19 cellular contexts compared by ENCODE assay signal in the genomic region with DNA sequence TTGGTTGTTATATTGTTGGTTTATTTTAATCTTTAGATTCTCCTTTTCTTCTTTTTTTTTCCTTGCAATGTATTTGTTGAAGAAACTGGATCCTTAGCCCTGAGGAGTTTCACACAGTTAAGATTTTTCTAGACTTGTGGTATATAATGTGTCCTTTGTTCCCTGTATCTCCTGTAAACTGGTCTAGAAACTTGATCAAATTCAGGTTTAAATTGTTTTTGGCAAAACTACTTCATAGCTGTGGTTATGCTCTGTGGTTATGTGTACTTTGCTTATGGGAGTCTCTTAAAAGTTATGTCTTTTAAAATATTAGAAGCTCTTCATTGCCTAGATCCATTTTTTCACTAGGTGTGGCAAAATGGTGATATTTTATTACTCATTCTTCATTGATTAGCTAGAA. TPM values are rescaled to one million over a fixed set of nuclear protein-coding genes. Genes with fewer than 3 reads are reported as not detected.
A peak's percentile ranks its signal among the peaks of the same experiment; 100 is the strongest.
DNase-seq lines count a peak whose midpoint lies in the region; ATAC-seq and TF ChIP-seq lines count a peak whose summit lies in the region.
"Had no signal": no experiment of that assay in that cellular context is flagged by ENCODE, and none has a peak within 500 bp of the region (broad histone marks: within the 10 kb centered on the region; RNA-seq: fewer than 3 reads in every experiment).

No MANE protein-coding gene starts in this region.

- no peaks in the 10 kb centered on the region for H3K36me3 ChIP-seq in BE2C
- H3K36me3 ChIP-seq: MG63 had no signal

- peak overlapping the region in 9 of 10 donors; percentile 15 to 74 (median 52) for H3K4me3 Mint-ChIP-seq in naive thymus-derived CD8-positive, alpha-beta T cell
- H3K4me3 Mint-ChIP-seq: CD4-positive, alpha-beta memory T cell had no signal

- no peak for ATAC-seq in naive thymus-derived CD8-positive, alpha-beta T cell
- ATAC-seq: GM12878 had no signal

- POLR2A ChIA-PET in naive thymus-derived CD8-positive, alpha-beta T cell (lab: Charles Lee): interaction anchor here (0.9 to 1.7 kb wide), 4 partner anchors 10 to 206 kb away, joined by 3 to 6 read pairs (median 4); a partner anchor contains a TSS

- H3K27me3 ChIP-seq in BE2C: no peaks in the 10 kb centered on the region
- H3K27me3 ChIP-seq: MG63 had no signal

- H3K4me1 Mint-ChIP-seq in naive thymus-derived CD8-positive, alpha-beta T cell: peaks cover 7 to 54% (median 40%) of the 10 kb centered on the region in 4 donors

- H3K9me3 ChIP-seq in BE2C: no peaks in the 10 kb centered on the region; the same call in 1 of the 2 replicates

- DNase-seq in EH (ENCODE audit: low read depth) (peak; percentile 28), M059J (ENCODE audit: low read depth) (peak; percentile 42), choroid plexus epithelial cell (ENCODE audit: low read depth) (peak; percentile 40), BE2C (no peak), activated T-cell treated with anti-CD3 and anti-CD28 coated beads for 4 hours (no peak), epidermal melanocyte (ENCODE audit: insufficient read length, low spot score) (no peak), NCI-H2227 (lab: John Stamatoyannopoulos, UW; ENCODE audit: unreplicated experiment) (no peak)
- DNase-seq in naive thymus-derived CD8-positive, alpha-beta T cell: peak in 2 of 10 donors; percentile 49 to 50
- DNase-seq: ACHN; CD4-positive, alpha-beta memory T cell; DMS79 treated with DMSO at 0.1 percent for 48 hours; GDM1; GOT3; KBM-7; MG63; NCI-H1092 treated with DMSO at 0.1 percent for 48 hours; NCI-H2227 treated with DMSO at 0.1 percent for 48 hours; NCI-H524 treated with DMSO at 0.1 percent for 48 hours had no signal

- no peaks in the 10 kb centered on the region for H3K27me3 Mint-ChIP-seq in naive thymus-derived CD8-positive, alpha-beta T cell
- H3K27me3 Mint-ChIP-seq: CD4-positive, alpha-beta memory T cell had no signal

- peaks cover 0 to 19% (median 4%) of the 10 kb centered on the region in 9 donors for H3K9me3 Mint-ChIP-seq in naive thymus-derived CD8-positive, alpha-beta T cell

- H3K4me3 ChIP-seq in choroid plexus epithelial cell (ENCODE audit: low read depth, low read length): no peak overlapping the region
- H3K4me3 ChIP-seq in BE2C (ENCODE audit: low read depth, low read length): no peak overlapping the region
- H3K4me3 ChIP-seq: GM12878, MG63 had no signal

- TF ChIP-seq CTCF in choroid plexus epithelial cell (conservative IDR thresholded peaks at IDR 0.05; ENCODE audit: low read depth, low read length): no peak
- no peak for TF ChIP-seq CTCF in BE2C (IDR thresholded peaks at IDR 0.05; ENCODE audit: low read depth, low read length)

- no peaks in the 10 kb centered on the region; the same call in 1 of the 2 replicates for H3K4me1 ChIP-seq in BE2C

- peaks cover 2 to 5% (median 2%) of the 10 kb centered on the region in 3 donors for H3K36me3 Mint-ChIP-seq in naive thymus-derived CD8-positive, alpha-beta T cell

- H3K27ac Mint-ChIP-seq in naive thymus-derived CD8-positive, alpha-beta T cell: peak overlapping the region; percentile 14 to 91 (median 81)
- H3K27ac Mint-ChIP-seq: CD4-positive, alpha-beta memory T cell had no signal

RNA-seq across cellular contexts. Expression of a gene that starts 3.7 kb away (rescaled TPM):
- 9.6 and 12.2 TPM in 2 replicates for total RNA-seq in M059J (2014; rRNA removed; shearing (Covaris generic))
- total RNA-seq in naive thymus-derived CD8-positive, alpha-beta T cell: 10 to 100 TPM; 44.2 to 45.9 TPM
- 10 to 100 TPM; 13.8 to 24.3 (median 19.7) TPM for polyA plus RNA-seq in naive thymus-derived CD8-positive, alpha-beta T cell
- 7.2 TPM for polyA plus RNA-seq in BE2C (2012; ENCODE audit: insufficient read depth, insufficient read length, low read depth)

RNA-seq across cellular contexts. Expression of a gene that starts 44.0 kb away (rescaled TPM):
- 4.7 and 7.5 TPM in 2 replicates for total RNA-seq in M059J (2014; rRNA removed; shearing (Covaris generic))
- 10 to 100 TPM; 85.1 to 95.5 TPM for total RNA-seq in naive thymus-derived CD8-positive, alpha-beta T cell
- polyA plus RNA-seq in naive thymus-derived CD8-positive, alpha-beta T cell: 10 to 100 TPM; 22.6 to 43.3 (median 26.5) TPM
- 12.2 TPM for polyA plus RNA-seq in BE2C (2012; ENCODE audit: insufficient read depth, insufficient read length, low read depth)

Comparison
In these comparisons a context has a peak if more than half of its experiments do, and no peak if none do; other contexts are left out.
1. DNase-seq: peak in EH (single experiment), M059J (single experiment) and choroid plexus epithelial cell (single experiment); none in BE2C (single experiment), activated T-cell treated with anti-CD3 and anti-CD28 coated beads for 4 hours (single experiment), epidermal melanocyte (single experiment) and NCI-H2227 (single experiment).
2. RNA of a gene that starts 44.0 kb away (total RNA-seq): 85.1 to 95.5 TPM in naive thymus-derived CD8-positive, alpha-beta T cell; 4.7 to 7.5 TPM in M059J; every median in the first group is over 10 times any median in the second.